8 cellular contexts compared by ENCODE assay signal in genomic region chr13:31012285-31013024, GRCh38.
DNase-seq lines count a peak whose midpoint lies in the region; ATAC-seq, FAIRE-seq and TF ChIP-seq lines count a peak whose summit lies in the region.
"Had no signal": no experiment of that assay in that cellular context is flagged by ENCODE, and none has a peak within 500 bp of the region (broad histone marks: within the 10 kb centered on the region; RNA-seq: fewer than 3 reads in every experiment).

No MANE protein-coding gene starts in this region.

- H3K27ac Mint-ChIP-seq in osteocyte (ENCODE audit: unreplicated experiment) = no peak overlapping the region
- H3K27ac Mint-ChIP-seq: activated CD4-positive, alpha-beta T cell treated with anti-CD3 and anti-CD28 coated beads, Interleukin-2, amount 10 ng/mL, durations not matched to agents 7 days and 5 days had no signal

- POLR2A ChIA-PET in K562 (lab: Yijun Ruan, JAX) = no interaction called here

- H3K4me1 Mint-ChIP-seq in osteocyte (ENCODE audit: unreplicated experiment) = peaks cover 8% of the 10 kb centered on the region

- no peak overlapping the region for H3K27ac ChIP-seq in K562 (ENCODE audit: extremely low read depth, low read depth, low read length)

- no peaks in the 10 kb centered on the region for H3K9me3 ChIP-seq in K562 (replicated peaks; ENCODE audit: control insufficient read depth, insufficient read depth, low read depth, low read length)

- TF ChIP-seq POLR2A in K562 (conservative IDR thresholded peaks at IDR 0.05) = no peak

- H4K20me1 ChIP-seq in K562 (replicated peaks; ENCODE audit: control insufficient read depth, insufficient read depth, low read length) = no peaks in the 10 kb centered on the region

- WGBS in K562 (ENCODE audit: insufficient coverage, low coverage, missing lambda C conversion rate) = 0% methylated on average over 5 of the region's 6 CpGs

- H3K36me3 Mint-ChIP-seq in osteocyte (ENCODE audit: unreplicated experiment) = no peaks in the 10 kb centered on the region

- H3K4me1 ChIP-seq in K562 (replicated peaks in 1 of 2; ENCODE audit: control insufficient read depth in 2 of 2, insufficient read depth in 2 of 2, low read length in 2 of 2) = no peaks in the 10 kb centered on the region

- H3K4me3 Mint-ChIP-seq in osteocyte (ENCODE audit: unreplicated experiment) = no peak overlapping the region
- H3K4me3 Mint-ChIP-seq: activated CD4-positive, alpha-beta T cell treated with anti-CD3 and anti-CD28 coated beads, Interleukin-2, amount 10 ng/mL, durations not matched to agents 7 days and 5 days had no signal

- peak; percentile 33; the same call in 1 of the 2 replicates for TF ChIP-seq CTCF in LNCaP clone FGC (IDR thresholded peaks at IDR 0.05; ENCODE audit: control insufficient read depth, extremely low read depth, insufficient read depth)
- peak in 2 of 3 experiments; percentile 8 to 9; a peak in 2 of 6 replicates for TF ChIP-seq CTCF in K562 (IDR thresholded peaks at IDR 0.05 in 2 of 3, conservative IDR thresholded peaks at IDR 0.05 in 1 of 3; ENCODE audit: insufficient read depth in 2 of 3, low read depth in 1 of 3, low read length in 3 of 3)
- peak; percentile 64 for TF ChIP-seq CTCF in osteocyte (IDR thresholded peaks at IDR 0.05)

- H3K27me3 Mint-ChIP-seq in osteocyte (ENCODE audit: unreplicated experiment) = no peaks in the 10 kb centered on the region

- CTCF ChIA-PET in K562 (lab: Yijun Ruan, JAX; ENCODE audit: low intra/inter-chr PET ratio) = no interaction called here

- no peak overlapping the region for H3K9ac ChIP-seq in K562 (ENCODE audit: insufficient read depth in 1 of 2, low read depth in 2 of 2, low read length in 2 of 2)

- no peaks in the 10 kb centered on the region for H3K9me1 ChIP-seq in K562 (ENCODE audit: control insufficient read depth, insufficient read depth, low read length)

- TF ChIP-seq RAD21 in K562 (CRISPR knock-in tag; conservative IDR thresholded peaks at IDR 0.05 in 1 of 2, IDR thresholded peaks at IDR 0.05 in 1 of 2) = peak in 1 of 2 experiments; percentile 22; a peak in 1 of 4 replicates

- no peaks in the 10 kb centered on the region for H3K79me2 ChIP-seq in K562 (ENCODE audit: control insufficient read depth, insufficient read depth, low read length)

- no TSS peak for BruUV-seq in K562 (replicated peaks; lab: Mats Ljungman, UMichigan)

- in situ Hi-C loops in K562 (cut with MboI) = no loop called here

- no peak overlapping the region for H3K4me2 ChIP-seq in K562 (ENCODE audit: insufficient read depth, low read length)

- H3K9me3 Mint-ChIP-seq in osteocyte (ENCODE audit: unreplicated experiment) = peaks cover under 1% of the 10 kb centered on the region
- H3K9me3 Mint-ChIP-seq: activated CD4-positive, alpha-beta T cell treated with anti-CD3 and anti-CD28 coated beads, Interleukin-2, amount 10 ng/mL, durations not matched to agents 7 days and 5 days had no signal

- intact Hi-C loops in K562 (cut with micrococcal nuclease) = no loop called here

- ATAC-seq in GM18498 (IDR thresholded peaks at IDR 0.05; ENCODE audit: unreplicated experiment) = peak; percentile 50
- ATAC-seq in K562 = no peak
- no peak for ATAC-seq in HG03439 (IDR thresholded peaks at IDR 0.05; ENCODE audit: unreplicated experiment)
- no peak for ATAC-seq in HG02884 (IDR thresholded peaks at IDR 0.05; ENCODE audit: unreplicated experiment)

- H3K4me3 ChIP-seq in LNCaP clone FGC (ENCODE audit: low read depth, low read length) (no peak overlapping the region), K562 (no peak overlapping the region)

- H3K27me3 ChIP-seq in K562 (ENCODE audit: control insufficient read depth in 2 of 2, insufficient read depth in 2 of 2, low read length in 2 of 2) = peaks cover 0 to 5% of the 10 kb centered on the region in 2 experiments; a peak in 2 of 5 replicates

- TF ChIP-seq EP300 in K562 (IDR thresholded peaks at IDR 0.05; ENCODE audit: low read length) = no peak

- no peak for DNase-seq in LNCaP clone FGC (ENCODE audit: low read depth)
- DNase-seq in K562 (ENCODE audit: extremely low read depth in 1 of 4, low spot score in 3 of 4) = peak in 1 of 4 experiments; percentile 8
- DNase-seq in osteocyte (ENCODE audit: extremely low spot score, unreplicated experiment) = no peak
- no peak for DNase-seq in NCI-H128 (lab: John Stamatoyannopoulos, UW; ENCODE audit: unreplicated experiment)
- DNase-seq: activated CD4-positive, alpha-beta T cell treated with anti-CD3 and anti-CD28 coated beads, Interleukin-2, amount 10 ng/mL, durations not matched to agents 7 days and 5 days had no signal

- FAIRE-seq in K562 (lab: Jason Lieb, UNC) = no peak

- H3K36me3 ChIP-seq in K562 (ENCODE audit: control insufficient read depth, insufficient read depth, low read length) = no peaks in the 10 kb centered on the region

- no peak overlapping the region for H2AFZ ChIP-seq in K562 (ENCODE audit: low read depth, low read length)

TF ChIP-seq in K562, 482 proteins besides CTCF, POLR2A, EP300 and RAD21:
- TF ChIP-seq FOSL1 (tag; conservative IDR thresholded peaks at IDR 0.05) (no peak), SPI1 (IDR thresholded peaks at IDR 0.05; ENCODE audit: borderline replicate concordance, low read depth, low read length) (peak; percentile 73)

Comparison
In these comparisons a context has a peak if more than half of its experiments do, and no peak if none do; other contexts are left out.
1. CTCF ChIP-seq: peak in every context shown above with its lines; median percentile 64 in osteocyte; 33 in LNCaP clone FGC; 8 in K562.